ENCODE assay signal across 8 cellular contexts in genomic region chr6:31776961-31777666, GRCh38. TPM values are rescaled to one million over a fixed set of nuclear protein-coding genes. Genes with fewer than 3 reads are reported as not detected.
DNase-seq lines count a peak whose midpoint lies in the region; ATAC-seq and TF ChIP-seq lines count a peak whose summit lies in the region.

TSS of gene VWA7 (minus strand) at chr6:31777328. CDS start at chr6:31776779, 549 bp downstream.

- H3K4me2 ChIP-seq in KMS-11, result peak within 1 kb of the TSS; percentile 89

- H3K36me3 Mint-ChIP-seq in CD4-positive, alpha-beta T cell (ENCODE audit: low read depth), result peaks cover 25% of the 10 kb centered on the region

- H3K9ac ChIP-seq in KMS-11 (peak within 1 kb of the TSS; percentile 58), SK-N-MC (ENCODE audit: insufficient read length) (no peak within 1 kb of the TSS)

- H3K79me2 ChIP-seq in KMS-11 (ENCODE audit: insufficient read depth, low read depth), result no peaks in the 10 kb centered on the region

- ATAC-seq in CD4-positive, alpha-beta T cell (ENCODE audit: poor library complexity), result peak; percentile 81
- ATAC-seq in GM21528 (IDR thresholded peaks at IDR 0.05; ENCODE audit: low FRiP score, unreplicated experiment), result peak; percentile 55
- peak; percentile 91 for ATAC-seq in Right ventricle myocardium superior (ENCODE audit: poor library complexity)
- peak; percentile 67 for ATAC-seq in sciatic nerve

- no peak within 1 kb of the TSS for H3K27ac ChIP-seq in CD4-positive, alpha-beta T cell (ENCODE audit: low read depth, low read length)
- H3K27ac ChIP-seq in KMS-11, result peak within 1 kb of the TSS; percentile 79
- H3K27ac ChIP-seq in SK-N-MC, result peak within 1 kb of the TSS; percentile 46

- peaks cover 29% of the 10 kb centered on the region for H3K4me1 Mint-ChIP-seq in CD4-positive, alpha-beta T cell (ENCODE audit: low read depth)

- H3K36me3 ChIP-seq in KMS-11 (ENCODE audit: insufficient read depth) (peaks cover 5% of the 10 kb centered on the region; the same call in 1 of the 2 replicates), SK-N-MC (ENCODE audit: insufficient read depth, low read length) (peaks cover 44% of the 10 kb centered on the region)

- POLR2A ChIA-PET in CD4-positive, alpha-beta T cell (lab: Charles Lee), result interaction anchor here (0.6 to 1.4 kb wide), 3 partner anchors 11 to 40 kb away, joined by 3 to 4 read pairs (median 4); partner anchors contain the start of gene MSH5

- H3K4me1 ChIP-seq in KMS-11 (ENCODE audit: low read depth, poor library complexity, severe bottlenecking), result peaks cover 40% of the 10 kb centered on the region

- no peaks in the 10 kb centered on the region for H3K9me3 Mint-ChIP-seq in CD4-positive, alpha-beta T cell

- H3K9me3 ChIP-seq in CD4-positive, alpha-beta T cell (ENCODE audit: control insufficient read depth, low read length), result no peaks in the 10 kb centered on the region
- no peaks in the 10 kb centered on the region for H3K9me3 ChIP-seq in SK-N-MC (ENCODE audit: low read depth, low read length)

- H3K4me3 ChIP-seq in KMS-11 (IDR thresholded peaks at IDR 0.05; ENCODE audit: insufficient read depth, low read depth, low read length), result no peak within 1 kb of the TSS
- no peak within 1 kb of the TSS for H3K4me3 ChIP-seq in SK-N-MC

- peak within 1 kb of the TSS; percentile 47; the same call in 1 of the 2 replicates for H2AFZ ChIP-seq in KMS-11 (ENCODE audit: low read depth)

- no peak within 1 kb of the TSS for H3K27ac Mint-ChIP-seq in CD4-positive, alpha-beta T cell

- no peak for TF ChIP-seq CTCF in CD4-positive, alpha-beta T cell (IDR thresholded peaks at IDR 0.05)
- TF ChIP-seq CTCF in KMS-11 (conservative IDR thresholded peaks at IDR 0.05; ENCODE audit: low read depth, low read length), result no peak

- H3K4me3 Mint-ChIP-seq in CD4-positive, alpha-beta T cell, result no peak within 1 kb of the TSS

- intact Hi-C loops in CD4-positive, alpha-beta T cell (cut with DNase I, micrococcal nuclease), result no loop called here
- intact Hi-C loops in Right ventricle myocardium superior (cut with DNase I), result loop anchor here (10.0 kb wide), 1 partner anchor 92 kb away; the partner anchor contains the start of gene LY6G5C
- intact Hi-C loops in sciatic nerve (cut with DNase I), result no loop called here

- CTCF ChIA-PET in CD4-positive, alpha-beta T cell (lab: Charles Lee), result interaction anchor here (0.6 to 2.5 kb wide), 4 partner anchors 7 to 19 kb away, joined by 3 to 6 read pairs (median 4); no protein-coding TSS in a partner anchor

- H4K20me1 ChIP-seq in KMS-11 (ENCODE audit: insufficient read depth), result no peaks in the 10 kb centered on the region

- no peaks in the 10 kb centered on the region for H3K27me3 ChIP-seq in CD4-positive, alpha-beta T cell (ENCODE audit: control insufficient read depth, insufficient read depth, low read length)
- no peaks in the 10 kb centered on the region for H3K27me3 ChIP-seq in KMS-11 (ENCODE audit: insufficient read depth, low read depth)

- H3K27me3 Mint-ChIP-seq in CD4-positive, alpha-beta T cell, result no peaks in the 10 kb centered on the region

- peak; percentile 33 to 67 (median 54) for DNase-seq in CD4-positive, alpha-beta T cell
- DNase-seq in SK-N-MC (ENCODE audit: low read depth, low spot score) (no peak), Right ventricle myocardium superior (peak; percentile 80), sciatic nerve (ENCODE audit: low spot score) (no peak), NCI-H1048 (lab: John Stamatoyannopoulos, UW) (no peak)
- peak; percentile 84 for DNase-seq in activated naive CD4-positive, alpha-beta T cell treated with Interleukin-2 at 50 U/mL for 16 hours

RNA-seq across cellular contexts. Expression of gene VWA7, which starts in this region (rescaled TPM):
- 1 to 10 TPM; 1.7 TPM for total RNA-seq in CD4-positive, alpha-beta T cell
- total RNA-seq in Right ventricle myocardium superior (9.5 TPM), sciatic nerve (0.94 TPM)

Comparison
In these comparisons a context has a peak if more than half of its experiments do, and no peak if none do; other contexts are left out.
1. Peak in ATAC-seq in sciatic nerve; RNA of the gene not detected or under 1 TPM.
2. DNase-seq: peak in CD4-positive, alpha-beta T cell (10 of 10), activated naive CD4-positive, alpha-beta T cell treated with Interleukin-2 at 50 U/mL for 16 hours (single experiment) and Right ventricle myocardium superior (single experiment); none in SK-N-MC (single experiment), sciatic nerve (single experiment) and NCI-H1048 (single experiment).
3. Peak in every context shown above with its lines, with median percentiles within 50 percentile points of each other: ATAC-seq.